Comparison of ENCODE assay signal across 21 cellular contexts in the genomic region with DNA sequence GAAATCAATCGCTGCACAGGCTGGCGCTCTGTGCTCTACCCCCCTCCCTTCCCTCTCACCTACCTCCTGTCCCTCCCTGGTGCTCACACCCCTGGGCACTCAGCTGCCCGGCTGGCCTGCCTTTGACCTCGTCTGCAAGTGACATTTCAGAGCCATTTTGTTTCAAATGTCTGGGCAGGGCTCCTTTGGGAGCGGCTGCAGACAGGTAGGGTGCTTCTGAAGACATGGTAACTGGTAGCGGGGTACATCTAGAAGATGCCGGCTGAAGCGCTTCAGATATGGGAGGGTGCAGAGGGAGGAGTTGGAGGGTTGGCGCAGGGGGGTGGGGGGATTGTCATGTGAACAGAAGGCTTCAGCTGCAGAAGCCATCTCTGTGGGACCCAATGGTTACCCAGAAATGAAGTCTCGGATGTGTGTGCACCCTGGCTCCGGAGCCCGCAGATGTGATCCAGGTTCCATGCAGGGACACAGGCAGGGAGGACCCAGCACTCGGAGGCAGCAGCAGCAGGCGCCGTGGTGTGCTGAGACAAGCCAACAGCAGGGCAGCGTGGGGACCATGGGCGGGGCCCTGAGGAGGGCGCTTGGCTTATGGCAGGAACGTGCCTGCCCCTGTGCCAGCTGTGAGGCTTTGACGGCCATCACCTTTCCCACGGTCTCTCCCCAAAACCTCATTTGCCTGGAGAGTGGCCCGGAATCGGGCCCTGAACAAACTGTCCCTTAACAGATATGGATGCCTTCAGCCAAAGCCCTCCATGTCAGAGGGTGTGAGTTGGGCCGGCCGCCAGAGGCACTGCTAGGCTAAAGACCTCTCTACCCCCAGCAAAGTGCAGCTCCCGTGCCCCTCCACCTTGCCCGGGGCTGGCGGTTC. TPM values are rescaled to one million over a fixed set of nuclear protein-coding genes. Genes with fewer than 3 reads are reported as not detected.
A peak's percentile ranks its signal among the peaks of the same experiment; 100 is the strongest.
DNase-seq lines count a peak whose midpoint lies in the region; ATAC-seq lines count a peak whose summit lies in the region.
"Had no signal": no experiment of that assay in that cellular context is flagged by ENCODE, and none has a peak within 500 bp of the region (broad histone marks: within the 10 kb centered on the region; RNA-seq: fewer than 3 reads in every experiment).

No MANE protein-coding gene starts in this region.

- no peak for ATAC-seq in GM18520 (IDR thresholded peaks at IDR 0.05; ENCODE audit: unreplicated experiment)
- ATAC-seq in GM19023 (IDR thresholded peaks at IDR 0.05; ENCODE audit: unreplicated experiment) = no peak
- ATAC-seq: CD8-positive, alpha-beta T cell; HCT116; SK-N-SH treated with all-trans-retinoic acid at 6 μM for 48 hours had no signal

- DNase-seq in activated CD8-positive, alpha-beta memory T cell treated with anti-CD3 and anti-CD28 coated beads, Interleukin-2, amount 50 U/mL, for 48 hours = peak; percentile 28
- DNase-seq in activated CD8-positive, alpha-beta memory T cell treated with anti-CD3 and anti-CD28 coated beads, Interleukin-2, amount 50 U/mL, for 4 hours = no peak
- DNase-seq in RPMI8226 (peak; percentile 23), mesenteric fat pad (ENCODE audit: low spot score) (peak; percentile 65), mucosa of gallbladder (ENCODE audit: low spot score) (no peak)
- DNase-seq: Calu3; DMS79; GM23248; MM.1S; NCI-H1092; NCI-H1436 treated with DMSO at 0.1 percent for 48 hours; NCI-H2081; NCI-H446; NK-92 treated with Interleukin-12 subunit alpha and Interleukin-12 subunit beta, amount 100 ng/mL, for 24 hours; SHP77 had no signal

RNA-seq across cellular contexts. Expression of a gene that starts 7.6 kb away (rescaled TPM):
- 0.39 TPM for total RNA-seq in mesenteric fat pad
- 0.12 TPM for total RNA-seq in mucosa of gallbladder
- total RNA-seq: CD8-positive, alpha-beta T cell; GM23248; LHCN-M2 had no signal

RNA-seq across cellular contexts. Expression of a gene that starts 34.2 kb away (rescaled TPM):
- 1.4 TPM for total RNA-seq in mesenteric fat pad
- total RNA-seq in mucosa of gallbladder = 28.3 TPM
- total RNA-seq: GM23248, LHCN-M2 had no signal

RNA-seq across cellular contexts. Expression of a gene that starts 40.5 kb away (rescaled TPM):
- total RNA-seq in mesenteric fat pad (16.3 TPM), mucosa of gallbladder (14.9 TPM)

RNA-seq across cellular contexts. Expression of a gene that starts 48.3 kb away (rescaled TPM):
- total RNA-seq in mesenteric fat pad (45.9 TPM), mucosa of gallbladder (165 TPM)

Comparison
In these comparisons a context has a peak if more than half of its experiments do, and no peak if none do; other contexts are left out.
1. DNase-seq: peak in activated CD8-positive, alpha-beta memory T cell treated with anti-CD3 and anti-CD28 coated beads, Interleukin-2, amount 50 U/mL, for 48 hours (single experiment), RPMI8226 (single experiment) and mesenteric fat pad (single experiment); none in activated CD8-positive, alpha-beta memory T cell treated with anti-CD3 and anti-CD28 coated beads, Interleukin-2, amount 50 U/mL, for 4 hours (single experiment) and mucosa of gallbladder (single experiment).
2. RNA of a gene that starts 34.2 kb away (total RNA-seq): 28.3 TPM in mucosa of gallbladder (single experiment); 1.4 TPM in mesenteric fat pad (single experiment); every median in the first group is over 10 times any median in the second.